Comparison of ENCODE assay signal across 22 cellular contexts in genomic region chr7:39153647-39154046, GRCh38.
"Had no signal": no experiment of that assay in that cellular context is flagged by ENCODE, and none has a peak within 500 bp of the region (broad histone marks: within the 10 kb centered on the region; RNA-seq: fewer than 3 reads in every experiment).

No MANE protein-coding gene starts in this region.

- H3K36me3 Mint-ChIP-seq: brain; immature natural killer cell; naive thymus-derived CD4-positive, alpha-beta T cell had no signal

- H3K27me3 ChIP-seq: thyroid gland had no signal

- DNase-seq: activated CD4-positive, alpha-beta T cell treated with anti-CD3 and anti-CD28 coated beads for 48 hours; activated CD4-positive, CD25-positive, alpha-beta regulatory T cell; activated CD8-positive, alpha-beta T cell treated with anti-CD3 and anti-CD28 coated beads for 36 hours; activated naive CD4-positive, alpha-beta T cell treated with anti-CD3 and anti-CD28 coated beads for 36 hours; activated T-cell treated with anti-CD3 and anti-CD28 coated beads, Interleukin-2, amount 50 U/mL, for 1 hour; anterior cingulate cortex; caudate nucleus; effector memory CD8-positive, alpha-beta T cell; foreskin melanocyte; head of caudate nucleus; immature natural killer cell; mesenchymal stem cell; naive thymus-derived CD4-positive, alpha-beta T cell; psoas muscle; right cardiac atrium; stimulated activated CD4-positive, alpha-beta T cell treated with anti-CD3 and anti-CD28 coated beads, Interleukin-2, amount 100 ng/mL, for 24 hours; stimulated activated naive CD4-positive, alpha-beta T cell treated with Interleukin-2 at 50 U/mL for 16 hours; T-helper 9 cell; thyroid gland had no signal

- H3K36me3 ChIP-seq: thyroid gland had no signal

- H3K27ac Mint-ChIP-seq: activated CD8-positive, alpha-beta T cell treated with anti-CD3 and anti-CD28 coated beads for 36 hours; activated naive CD4-positive, alpha-beta T cell treated with anti-CD3 and anti-CD28 coated beads for 36 hours; activated T-helper 17 cell treated with anti-CD3 and anti-CD28 coated beads, Interleukin-2, amount 50 U/mL, for 72 hours; effector memory CD8-positive, alpha-beta T cell; immature natural killer cell; naive thymus-derived CD4-positive, alpha-beta T cell had no signal

- ATAC-seq: activated CD8-positive, alpha-beta T cell treated with anti-CD3 and anti-CD28 coated beads for 36 hours; activated T-helper 17 cell treated with anti-CD3 and anti-CD28 coated beads, Interleukin-2, amount 50 U/mL, for 72 hours; effector memory CD8-positive, alpha-beta T cell; naive thymus-derived CD4-positive, alpha-beta T cell; psoas muscle; right cardiac atrium had no signal

- H3K27ac ChIP-seq: epithelial cell of prostate, psoas muscle, thyroid gland had no signal

- H3K4me3 ChIP-seq: psoas muscle, thyroid gland had no signal

- H3K4me3 Mint-ChIP-seq: activated CD8-positive, alpha-beta T cell treated with anti-CD3 and anti-CD28 coated beads for 36 hours; activated naive CD4-positive, alpha-beta T cell treated with anti-CD3 and anti-CD28 coated beads for 36 hours; activated T-helper 17 cell treated with anti-CD3 and anti-CD28 coated beads, Interleukin-2, amount 50 U/mL, for 72 hours; effector memory CD8-positive, alpha-beta T cell; immature natural killer cell; naive thymus-derived CD4-positive, alpha-beta T cell had no signal

- H3K4me1 ChIP-seq: psoas muscle, thyroid gland had no signal

- H3K9me3 Mint-ChIP-seq: activated CD8-positive, alpha-beta T cell treated with anti-CD3 and anti-CD28 coated beads for 36 hours; activated naive CD4-positive, alpha-beta T cell treated with anti-CD3 and anti-CD28 coated beads for 36 hours; activated T-helper 17 cell treated with anti-CD3 and anti-CD28 coated beads, Interleukin-2, amount 50 U/mL, for 72 hours; brain; effector memory CD8-positive, alpha-beta T cell; immature natural killer cell had no signal

- H3K9me3 ChIP-seq: psoas muscle, thyroid gland had no signal

- H3K4me1 Mint-ChIP-seq: activated T-helper 17 cell treated with anti-CD3 and anti-CD28 coated beads, Interleukin-2, amount 50 U/mL, for 72 hours; brain; immature natural killer cell; naive thymus-derived CD4-positive, alpha-beta T cell had no signal
